ENCODE assay signal across 1 cellular context in genomic region chr20:13037727-13038126, GRCh38.
A peak's percentile ranks its signal among the peaks of the same experiment; 100 is the strongest.
TF ChIP-seq lines count a peak whose summit lies in the region.

No MANE protein-coding gene starts in this region.

TF ChIP-seq in HepG2, 621 proteins besides CTCF, POLR2A, EP300 and RAD21 (continued from another document):
- TF ChIP-seq MNT (IDR thresholded peaks at IDR 0.05) = peak; percentile 38; the same call in 1 of the 2 replicates
